In genomic region chr17:39800540-39800939, GRCh38 we compare ENCODE assay signal across 8 cellular contexts.
A peak's percentile ranks its signal among the peaks of the same experiment; 100 is the strongest.
DNase-seq lines count a peak whose midpoint lies in the region; ATAC-seq, FAIRE-seq and TF ChIP-seq lines count a peak whose summit lies in the region.

No MANE protein-coding gene starts in this region.

- peak overlapping the region; percentile 16 for H3K4me3 ChIP-seq in MM.1S (ENCODE audit: low read length)

- no peaks in the 10 kb centered on the region for H3K36me3 ChIP-seq in MM.1S (replicated peaks; ENCODE audit: insufficient read depth, low read length)

- in situ Hi-C loops in ACHN (cut with HindIII; ENCODE audit: low pct_ligation_motif_present, low pct_unique_long_range_greater_than_20kb, low sequenced_read_pairs) = no loop called here

- H3K27me3 ChIP-seq in MM.1S (replicated peaks; ENCODE audit: insufficient read depth, low read length) = no peaks in the 10 kb centered on the region

- H3K9me3 ChIP-seq in MM.1S (replicated peaks; ENCODE audit: insufficient read depth, low read length) = no peaks in the 10 kb centered on the region

- H3K79me2 ChIP-seq in MM.1S (ENCODE audit: low read length) = peaks cover 82% of the 10 kb centered on the region

- H3K27ac ChIP-seq in MM.1S (ENCODE audit: low read length) = peak overlapping the region; percentile 78

- ATAC-seq in HG02623 (IDR thresholded peaks at IDR 0.05; ENCODE audit: unreplicated experiment) = no peak

- no peak for TF ChIP-seq CTCF in MM.1S (IDR thresholded peaks at IDR 0.05; ENCODE audit: low read length)

- H3K9me2 ChIP-seq in MM.1S (replicated peaks; ENCODE audit: insufficient read depth, low read length) = no peaks in the 10 kb centered on the region

- no peaks in the 10 kb centered on the region for H4K20me1 ChIP-seq in MM.1S (ENCODE audit: insufficient read depth, low read length)

- FAIRE-seq in GM12891 (lab: Jason Lieb, UNC) = peak; percentile 96

- DNase-seq in GM12891 (ENCODE audit: insufficient read length, low spot score) = no peak
- DNase-seq in MM.1S = peak; percentile 90
- DNase-seq in activated T-helper 1 cell treated with Interleukin-2 at 50 U/mL for 16 hours (ENCODE audit: low read depth) = peak; percentile 37
- peak; percentile 36 for DNase-seq in renal cortical epithelial cell (ENCODE audit: low read depth)
- DNase-seq in ACHN = no peak
- DNase-seq in NCI-H748 treated with DMSO at 0.1 percent for 48 hours (lab: John Stamatoyannopoulos, UW) = no peak
- no peak for DNase-seq in EL

- no peak for TF ChIP-seq POLR2A in GM12891 (IDR thresholded peaks at IDR 0.05; ENCODE audit: low read depth, low read length)

- peak overlapping the region; percentile 19; the same call in 1 of the 2 replicates for H3K9ac ChIP-seq in MM.1S (ENCODE audit: low read length)

- H3F3A ChIP-seq in MM.1S (ENCODE audit: insufficient read depth, low read length) = peaks cover 37% of the 10 kb centered on the region

- peak overlapping the region; percentile 68 for H3K4me2 ChIP-seq in MM.1S (ENCODE audit: low read depth, low read length)

- peaks cover 43% of the 10 kb centered on the region for H3K4me1 ChIP-seq in MM.1S (ENCODE audit: low read length)

- H2AFZ ChIP-seq in MM.1S (ENCODE audit: low read length) = no peak overlapping the region

TF ChIP-seq in GM12891, 5 proteins besides CTCF, POLR2A, EP300 and RAD21:
- peak; percentile 60 for TF ChIP-seq SPI1 (IDR thresholded peaks at IDR 0.05; ENCODE audit: low read depth, low read length)
- no peak for TF ChIP-seq TAF1 (IDR thresholded peaks at IDR 0.05; ENCODE audit: low read depth, low read length)
- no peak for TF ChIP-seq POU2F2 (IDR thresholded peaks at IDR 0.05; ENCODE audit: low read depth, low read length)
- TF ChIP-seq POLR2AphosphoS5 (IDR thresholded peaks at IDR 0.05; ENCODE audit: low read depth, low read length) = no peak
- no peak for TF ChIP-seq PAX5 (IDR thresholded peaks at IDR 0.05; ENCODE audit: insufficient read depth, low read length, severe bottlenecking)

Comparison
In these comparisons a context has a peak if more than half of its experiments do, and no peak if none do; other contexts are left out.
1. DNase-seq: peak in MM.1S (single experiment), activated T-helper 1 cell treated with Interleukin-2 at 50 U/mL for 16 hours (single experiment) and renal cortical epithelial cell (single experiment); none in GM12891 (single experiment), ACHN (single experiment), NCI-H748 treated with DMSO at 0.1 percent for 48 hours (single experiment) and EL (single experiment).